In the genomic region with DNA sequence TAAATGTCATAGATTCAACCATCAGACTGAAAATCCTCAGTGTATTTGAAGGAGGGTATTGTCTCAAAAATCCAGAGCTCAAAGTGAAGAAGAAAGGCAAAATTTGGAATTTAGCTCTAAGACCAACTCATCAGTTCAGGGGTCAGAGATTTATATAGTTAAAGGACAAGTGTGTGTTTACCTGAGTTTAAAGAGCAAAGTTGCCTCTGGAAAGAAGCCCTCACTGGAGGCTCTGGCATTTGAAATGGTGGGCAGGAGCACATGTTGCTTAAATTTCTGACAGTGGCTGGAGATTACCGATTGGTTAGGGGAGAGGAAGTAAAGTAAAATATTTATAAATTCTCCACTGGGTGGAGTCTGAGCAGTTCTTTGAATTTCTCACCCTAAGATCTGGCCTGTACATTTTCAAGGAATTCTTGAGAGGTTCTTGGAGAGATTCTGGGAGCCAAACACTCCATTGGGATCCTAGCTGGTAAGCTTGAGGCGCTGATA, we compare ENCODE assay signal across 9 cellular contexts. TPM values are rescaled to one million over a fixed set of nuclear protein-coding genes. Genes with fewer than 3 reads are reported as not detected.
A peak's percentile ranks its signal among the peaks of the same experiment; 100 is the strongest.
DNase-seq lines count a peak whose midpoint lies in the region; ATAC-seq and TF ChIP-seq lines count a peak whose summit lies in the region.
"Had no signal": no experiment of that assay in that cellular context is flagged by ENCODE, and none has a peak within 500 bp of the region (broad histone marks: within the 10 kb centered on the region; RNA-seq: fewer than 3 reads in every experiment).

A gene (plus strand): TSS at position 400 of the 492 bp plus-strand sequence. CDS start 7,704 bp downstream, outside the sequence.

- H3K4me3 ChIP-seq in GM08714 (ENCODE audit: low read length) (peak within 1 kb of the TSS; percentile 87), Karpas-422 (ENCODE audit: low read length) (peak within 1 kb of the TSS; percentile 42), fibroblast of the aortic adventitia (ENCODE audit: low read depth, low read length) (no peak within 1 kb of the TSS)
- H3K4me3 ChIP-seq: cardiac muscle cell had no signal

- no peaks in the 10 kb centered on the region for H3K9me3 ChIP-seq in Karpas-422 (ENCODE audit: low read length)

- peak within 1 kb of the TSS; percentile 24; the same call in 1 of the 2 replicates for H3K9ac ChIP-seq in Karpas-422 (ENCODE audit: low read length)

- H3K27ac ChIP-seq in Karpas-422 (ENCODE audit: low read length): peak within 1 kb of the TSS; percentile 6; the same call in 1 of the 2 replicates
- H3K27ac ChIP-seq: cardiac muscle cell had no signal

- H3K9me2 ChIP-seq in Karpas-422 (replicated peaks; ENCODE audit: insufficient read depth, low read length): no peaks in the 10 kb centered on the region

- H3K79me2 ChIP-seq in Karpas-422 (ENCODE audit: low read length): no peaks in the 10 kb centered on the region

- peaks cover 27% of the 10 kb centered on the region for H3K4me1 ChIP-seq in Karpas-422 (ENCODE audit: low read length)

- peak within 1 kb of the TSS; percentile 78 for H3K4me2 ChIP-seq in Karpas-422 (ENCODE audit: low read depth, low read length, poor library complexity, severe bottlenecking)

- DNase-seq in Karpas-422 (peak; percentile 65), fibroblast of the aortic adventitia (ENCODE audit: low read depth) (peak; percentile 59), NCI-H510A (lab: John Stamatoyannopoulos, UW) (no peak), amygdala (lab: John Stamatoyannopoulos, UW) (no peak), AG20443 (ENCODE audit: low spot score) (no peak)
- no peak for DNase-seq in central memory CD4-positive, alpha-beta T cell

- H3K27me3 ChIP-seq in Karpas-422 (ENCODE audit: low read length): no peaks in the 10 kb centered on the region
- H3K27me3 ChIP-seq: cardiac muscle cell had no signal

- no peaks in the 10 kb centered on the region for H4K20me1 ChIP-seq in Karpas-422 (ENCODE audit: insufficient read depth, low read depth, low read length)

- peak within 1 kb of the TSS; percentile 56 for H2AFZ ChIP-seq in Karpas-422 (ENCODE audit: low read length)

- no peaks in the 10 kb centered on the region for H3K36me3 ChIP-seq in Karpas-422 (ENCODE audit: insufficient read depth, low read length)
- H3K36me3 ChIP-seq: cardiac muscle cell had no signal

- no peak for TF ChIP-seq CTCF in fibroblast of the aortic adventitia (IDR thresholded peaks at IDR 0.05; ENCODE audit: insufficient read depth, low read length)

- peak; percentile 57 for ATAC-seq in GM21576 (IDR thresholded peaks at IDR 0.05; ENCODE audit: unreplicated experiment)

RNA-seq across cellular contexts. Expression of the gene that starts here (rescaled TPM):
- 0.75 and 1.8 TPM in 2 replicates for total RNA-seq in Karpas-422 (2014; rRNA removed; shearing (Covaris generic); ENCODE audit: low replicate concordance)
- under 0.01 and 1.3 TPM in 2 replicates for total RNA-seq in fibroblast of the aortic adventitia (ENCODE audit: low replicate concordance)

Comparison
In these comparisons a context has a peak if more than half of its experiments do, and no peak if none do; other contexts are left out.
1. DNase-seq: peak in Karpas-422 (single experiment) and fibroblast of the aortic adventitia (single experiment); none in NCI-H510A (single experiment), amygdala (0 of 56), central memory CD4-positive, alpha-beta T cell (single experiment) and AG20443 (single experiment).